In the genomic region with DNA sequence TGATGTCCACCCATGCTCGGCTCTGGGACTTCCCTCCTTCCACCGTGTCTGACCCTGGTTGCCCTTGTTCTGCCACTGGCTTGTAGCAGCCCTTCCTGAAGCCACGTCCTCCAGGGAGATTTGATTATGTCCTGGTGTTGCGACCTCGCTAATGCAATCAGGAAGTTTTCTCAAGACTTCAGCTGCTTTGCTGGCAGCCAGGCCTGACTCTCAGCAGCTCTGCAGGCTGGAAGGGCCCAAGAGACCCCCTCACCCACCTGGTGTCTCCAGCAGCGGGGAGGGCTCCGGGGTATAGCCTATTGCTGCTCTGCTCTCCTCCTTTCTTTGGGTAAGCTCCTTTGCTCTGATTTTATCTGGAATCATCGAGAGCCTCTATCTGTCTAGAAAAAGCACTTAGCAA, we compare ENCODE assay signal across 8 cellular contexts.
A peak's percentile ranks its signal among the peaks of the same experiment; 100 is the strongest.
DNase-seq lines count a peak whose midpoint lies in the region; TF ChIP-seq lines count a peak whose summit lies in the region.
"Not testable (repeated sequence)": the region's sequence is repeated elsewhere in the genome, so short reads cannot be mapped to it uniquely, and the experiment has no call there.

No MANE protein-coding gene starts in this region.

- not testable (repeated sequence) for H3K36me3 ChIP-seq in BE2C; H7 (replicated peaks; ENCODE audit: control insufficient read depth, insufficient read depth, low read length); mesendoderm (ENCODE audit: control insufficient read depth, insufficient read depth, low read length); spleen

- H3K4me3 ChIP-seq in BE2C (ENCODE audit: low read depth, low read length); H7 (ENCODE audit: insufficient read depth, low read depth, low read length); mesendoderm (ENCODE audit: low read length); spleen: not testable (repeated sequence)

- not testable (repeated sequence) for H3K4me3 Mint-ChIP-seq in activated CD4-positive, alpha-beta T cell treated with anti-CD3 and anti-CD28 coated beads, Interleukin-2, amount 10 ng/mL, durations not matched to agents 24 days and 14 days; glutamatergic neuron (ENCODE audit: unreplicated experiment)

- not testable (repeated sequence) for H3K18ac ChIP-seq in mesendoderm (ENCODE audit: low read length)

- not testable (repeated sequence) for H3K56ac ChIP-seq in mesendoderm (ENCODE audit: low read length)

- H3K79me2 ChIP-seq in mesendoderm (ENCODE audit: control insufficient read depth, insufficient read depth, low read length): not testable (repeated sequence)

- H3K9me3 ChIP-seq in BE2C, spleen: not testable (repeated sequence)

- not testable (repeated sequence) for H3K4ac ChIP-seq in mesendoderm (ENCODE audit: low read depth, low read length)

- not testable (repeated sequence) for H2BK15ac ChIP-seq in mesendoderm (replicated peaks; ENCODE audit: low read depth)

- H3K9me3 Mint-ChIP-seq in activated CD4-positive, alpha-beta T cell treated with anti-CD3 and anti-CD28 coated beads, Interleukin-2, amount 10 ng/mL, durations not matched to agents 24 days and 14 days; glutamatergic neuron (ENCODE audit: unreplicated experiment): not testable (repeated sequence)

- not testable (repeated sequence) for H2BK120ac ChIP-seq in mesendoderm (ENCODE audit: low read depth, low read length)

- H3K27me3 ChIP-seq in BE2C; H7 (ENCODE audit: control insufficient read depth, insufficient read depth, low read length); mesendoderm (ENCODE audit: insufficient read depth, low read length, poor library complexity); spleen (replicated peaks in 1 of 7): not testable (repeated sequence)

- peak; percentile 94 for DNase-seq in BE2C
- DNase-seq in GM13976 (ENCODE audit: low spot score): peak; percentile 7
- DNase-seq in H7: peak; percentile 23
- peak; percentile 99 for DNase-seq in SK-N-DZ (ENCODE audit: low spot score)
- peak; percentile 49 for DNase-seq in activated CD4-positive, alpha-beta T cell treated with anti-CD3 and anti-CD28 coated beads, Interleukin-2, amount 10 ng/mL, durations not matched to agents 24 days and 14 days
- DNase-seq in glutamatergic neuron: peak; percentile 48
- DNase-seq in mesendoderm: peak; percentile 26
- peak; percentile 72 for DNase-seq in spleen

- H3K27ac Mint-ChIP-seq in activated CD4-positive, alpha-beta T cell treated with anti-CD3 and anti-CD28 coated beads, Interleukin-2, amount 10 ng/mL, durations not matched to agents 24 days and 14 days; glutamatergic neuron (ENCODE audit: unreplicated experiment): not testable (repeated sequence)

- H2BK5ac ChIP-seq in mesendoderm (ENCODE audit: low read length): not testable (repeated sequence)

- intact Hi-C loops in activated CD4-positive, alpha-beta T cell treated with anti-CD3 and anti-CD28 coated beads, Interleukin-2, amount 10 ng/mL, durations not matched to agents 24 days and 14 days (cut with micrococcal nuclease); spleen (cut with DNase I; ENCODE audit: low total_unique reads): not testable (repeated sequence)

- TF ChIP-seq CTCF in BE2C (IDR thresholded peaks at IDR 0.05; ENCODE audit: low read depth, low read length); GM13976 (IDR thresholded peaks at IDR 0.05; ENCODE audit: borderline replicate concordance, control extremely low read depth, extremely low read depth, insufficient read depth, missing control alignments); glutamatergic neuron (IDR thresholded peaks at IDR 0.05; ENCODE audit: partially characterized antibody, unreplicated experiment); spleen (IDR thresholded peaks at IDR 0.05 in 8 of 11, conservative IDR thresholded peaks at IDR 0.05 in 3 of 11): not testable (repeated sequence)

- not testable (repeated sequence) for H2AK5ac ChIP-seq in mesendoderm (ENCODE audit: low read length)

- not testable (repeated sequence) for H3K9ac ChIP-seq in mesendoderm (ENCODE audit: low read length)

- WGBS in mesendoderm (ENCODE audit: extremely low coverage, insufficient coverage, low lambda C conversion rate): no CpG with 5 or more reads among the region's 8 CpGs
- 48 to 67% (median 57%) methylated on average over 5 to 6 of the region's 8 CpGs for WGBS in spleen, 5 donors

- TF ChIP-seq POLR2A in spleen (IDR thresholded peaks at IDR 0.05): not testable (repeated sequence)

- H3K4me2 ChIP-seq in mesendoderm (ENCODE audit: low read length): not testable (repeated sequence)

- H4K5ac ChIP-seq in mesendoderm (ENCODE audit: low read length): not testable (repeated sequence)

- H3K27ac ChIP-seq in mesendoderm (ENCODE audit: low read depth, low read length); spleen: not testable (repeated sequence)

- not testable (repeated sequence) for H3K27me3 Mint-ChIP-seq in activated CD4-positive, alpha-beta T cell treated with anti-CD3 and anti-CD28 coated beads, Interleukin-2, amount 10 ng/mL, durations not matched to agents 24 days and 14 days; glutamatergic neuron (ENCODE audit: unreplicated experiment)

- H3K4me1 ChIP-seq in BE2C: peaks cover 11% of the 10 kb centered on the region
- H3K4me1 ChIP-seq in mesendoderm (ENCODE audit: control insufficient read depth, low read depth, low read length); spleen: not testable (repeated sequence)

- H4K8ac ChIP-seq in mesendoderm (ENCODE audit: low read depth, low read length): not testable (repeated sequence)

- H3K36me3 Mint-ChIP-seq in activated CD4-positive, alpha-beta T cell treated with anti-CD3 and anti-CD28 coated beads, Interleukin-2, amount 10 ng/mL, durations not matched to agents 24 days and 14 days (ENCODE audit: low read depth); glutamatergic neuron (ENCODE audit: unreplicated experiment): not testable (repeated sequence)

- in situ Hi-C loops in GM13976 (cut with MboI; ENCODE audit: low sequenced_read_pairs, unreplicated experiment): not testable (repeated sequence)

- H3K4me1 Mint-ChIP-seq in activated CD4-positive, alpha-beta T cell treated with anti-CD3 and anti-CD28 coated beads, Interleukin-2, amount 10 ng/mL, durations not matched to agents 24 days and 14 days; glutamatergic neuron (ENCODE audit: low read depth, unreplicated experiment): not testable (repeated sequence)

- H3K79me1 ChIP-seq in mesendoderm (ENCODE audit: low read length): not testable (repeated sequence)

- not testable (repeated sequence) for H3K23ac ChIP-seq in mesendoderm (ENCODE audit: low read length)

Comparison
In these comparisons a context has a peak if more than half of its experiments do, and no peak if none do; other contexts are left out.
1. DNase-seq: peak in every context shown above with its lines; median percentile 99 in SK-N-DZ; 94 in BE2C; 72 in spleen; 49 in activated CD4-positive, alpha-beta T cell treated with anti-CD3 and anti-CD28 coated beads, Interleukin-2, amount 10 ng/mL, durations not matched to agents 24 days and 14 days; 48 in glutamatergic neuron; 26 in mesendoderm; 23 in H7; 7 in GM13976.